26 cellular contexts compared by ENCODE assay signal in the genomic region with DNA sequence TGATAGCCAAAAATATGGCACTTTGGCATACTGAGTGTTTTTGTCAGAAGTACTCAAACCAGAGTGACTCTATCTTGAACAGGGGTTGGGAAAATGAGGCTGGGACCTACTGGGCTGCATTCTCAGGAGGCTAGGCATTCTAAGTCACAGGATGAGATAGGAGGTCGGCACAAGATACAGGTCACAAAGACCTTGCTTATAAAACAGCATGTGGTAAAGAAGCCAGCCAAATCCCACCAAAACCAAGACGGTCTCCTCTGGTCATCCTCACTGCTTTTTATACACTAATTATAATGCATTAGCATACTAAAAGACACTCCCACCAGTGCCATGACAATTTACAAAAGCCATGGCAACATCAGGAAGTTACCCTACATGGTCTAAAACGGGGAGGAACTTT.
"Had no signal": no experiment of that assay in that cellular context is flagged by ENCODE, and none has a peak within 500 bp of the region (broad histone marks: within the 10 kb centered on the region; RNA-seq: fewer than 3 reads in every experiment).

No MANE protein-coding gene starts in this region.

- H3K4me1 ChIP-seq: Peyer's patch had no signal

- H3K27ac Mint-ChIP-seq: activated CD4-positive, alpha-beta memory T cell treated with anti-CD3 and anti-CD28 coated beads, Interleukin-2, amount 10 ng/mL, durations not matched to agents 7 days and 5 days; activated CD4-positive, alpha-beta T cell treated with anti-CD3 and anti-CD28 coated beads for 36 hours; activated naive CD4-positive, alpha-beta T cell treated with anti-CD3 and anti-CD28 coated beads for 36 hours; activated naive CD8-positive, alpha-beta T cell; activated T-helper 17 cell treated with anti-CD3 and anti-CD28 coated beads, Interleukin-2, amount 50 U/mL, for 72 hours; T-helper 17 cell had no signal

- DNase-seq: activated CD4-positive, alpha-beta memory T cell treated with anti-CD3 and anti-CD28 coated beads, Interleukin-2, amount 10 ng/mL, durations not matched to agents 7 days and 5 days; activated CD4-positive, alpha-beta T cell treated with anti-CD3 and anti-CD28 coated beads for 36 hours; activated CD4-positive, alpha-beta T cell treated with anti-CD3 and anti-CD28 coated beads, Interleukin-2, amount 50 U/mL, for 1 hour; activated gamma-delta T cell; activated naive CD4-positive, alpha-beta T cell treated with anti-CD3 and anti-CD28 coated beads for 36 hours; activated T-cell treated with anti-CD3 and anti-CD28 coated beads for 4 hours; activated T-cell treated with anti-CD3 and anti-CD28 coated beads, Interleukin-2, amount 50 U/mL, for 48 hours; amygdala; cerebellar nuclear complex; NCI-H1092 treated with DMSO at 0.1 percent for 48 hours; NCI-H1417 treated with DMSO at 0.1 percent for 48 hours; NCI-H1694; NCI-H2029; NCI-H2107; NCI-H2171 treated with DMSO at 0.1 percent for 48 hours; NCI-H226; NCI-H526; NCI-H774; Peyer's patch; SHP77 treated with DMSO at 0.1 percent for 48 hours; T-helper 17 cell; T-helper 9 cell had no signal

- H3K4me3 ChIP-seq: Peyer's patch had no signal

- H3K27me3 ChIP-seq: Peyer's patch had no signal

- H3K36me3 ChIP-seq: Peyer's patch had no signal

- H3K36me3 Mint-ChIP-seq: activated naive CD8-positive, alpha-beta T cell had no signal

- H3K4me3 Mint-ChIP-seq: activated CD4-positive, alpha-beta memory T cell treated with anti-CD3 and anti-CD28 coated beads, Interleukin-2, amount 10 ng/mL, durations not matched to agents 7 days and 5 days; activated CD4-positive, alpha-beta T cell treated with anti-CD3 and anti-CD28 coated beads for 36 hours; activated naive CD4-positive, alpha-beta T cell treated with anti-CD3 and anti-CD28 coated beads for 36 hours; activated naive CD8-positive, alpha-beta T cell; activated T-helper 17 cell treated with anti-CD3 and anti-CD28 coated beads, Interleukin-2, amount 50 U/mL, for 72 hours; T-helper 17 cell had no signal

- H3K9me3 Mint-ChIP-seq: activated CD4-positive, alpha-beta memory T cell treated with anti-CD3 and anti-CD28 coated beads, Interleukin-2, amount 10 ng/mL, durations not matched to agents 7 days and 5 days; activated naive CD4-positive, alpha-beta T cell treated with anti-CD3 and anti-CD28 coated beads for 36 hours; activated T-helper 17 cell treated with anti-CD3 and anti-CD28 coated beads, Interleukin-2, amount 50 U/mL, for 72 hours had no signal

- H3K9me3 ChIP-seq: Peyer's patch had no signal

- H3K27ac ChIP-seq: KMS-11, Peyer's patch, VCaP had no signal

- H3K4me2 ChIP-seq: KMS-11 had no signal

- H3K4me1 Mint-ChIP-seq: activated CD4-positive, alpha-beta memory T cell treated with anti-CD3 and anti-CD28 coated beads, Interleukin-2, amount 10 ng/mL, durations not matched to agents 7 days and 5 days; activated CD4-positive, alpha-beta T cell treated with anti-CD3 and anti-CD28 coated beads for 36 hours; activated T-helper 17 cell treated with anti-CD3 and anti-CD28 coated beads, Interleukin-2, amount 50 U/mL, for 72 hours; T-helper 17 cell had no signal

- H3K9ac ChIP-seq: KMS-11 had no signal

- H3K27me3 Mint-ChIP-seq: activated CD4-positive, alpha-beta memory T cell treated with anti-CD3 and anti-CD28 coated beads, Interleukin-2, amount 10 ng/mL, durations not matched to agents 7 days and 5 days; activated CD4-positive, alpha-beta T cell treated with anti-CD3 and anti-CD28 coated beads for 36 hours; activated naive CD8-positive, alpha-beta T cell; activated T-helper 17 cell treated with anti-CD3 and anti-CD28 coated beads, Interleukin-2, amount 50 U/mL, for 72 hours; T-helper 17 cell had no signal

- ATAC-seq: activated CD4-positive, alpha-beta T cell treated with anti-CD3 and anti-CD28 coated beads for 36 hours; activated T-helper 17 cell treated with anti-CD3 and anti-CD28 coated beads, Interleukin-2, amount 50 U/mL, for 72 hours; T-helper 17 cell had no signal
